Comparison of ENCODE assay signal across 1 cellular context in the genomic region with DNA sequence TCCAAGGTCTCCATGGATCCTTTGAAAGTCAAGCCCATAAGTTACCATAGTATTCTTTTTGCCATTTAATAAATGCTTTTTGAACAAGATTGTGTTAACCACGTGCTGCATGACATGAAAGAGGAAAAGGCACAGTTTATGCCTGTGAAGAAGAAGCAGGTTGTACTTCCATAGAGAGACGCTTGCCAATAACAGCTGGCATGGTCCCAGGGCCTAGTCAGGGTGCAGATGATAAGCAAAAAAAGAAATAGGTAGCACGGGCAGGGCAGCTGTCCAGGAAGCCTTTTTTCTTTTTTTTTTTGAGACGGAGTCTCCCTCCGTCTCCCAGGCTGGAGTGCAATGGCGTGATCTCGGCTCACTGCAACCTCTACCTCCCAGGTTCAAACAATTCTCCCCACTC.
TF ChIP-seq lines count a peak whose summit lies in the region.

No MANE protein-coding gene starts in this region.

TF ChIP-seq in HepG2, 621 proteins besides CTCF, POLR2A, EP300 and RAD21:
- TF ChIP-seq ZBTB8A (CRISPR knock-in tag; IDR thresholded peaks at IDR 0.05; ENCODE audit: borderline replicate concordance, low read depth) (no peak), DMAP1 (CRISPR knock-in tag; IDR thresholded peaks at IDR 0.05) (no peak), ZNF839 (CRISPR knock-in tag; IDR thresholded peaks at IDR 0.05; ENCODE audit: borderline replicate concordance) (no peak), ZNF317 (CRISPR knock-in tag; IDR thresholded peaks at IDR 0.05) (no peak), SOX13 (IDR thresholded peaks at IDR 0.05) (no peak), SOX13 (CRISPR knock-in tag; conservative IDR thresholded peaks at IDR 0.05 in 1 of 2, IDR thresholded peaks at IDR 0.05 in 1 of 2) (no peak)
- TF ChIP-seq, protein P1, sequence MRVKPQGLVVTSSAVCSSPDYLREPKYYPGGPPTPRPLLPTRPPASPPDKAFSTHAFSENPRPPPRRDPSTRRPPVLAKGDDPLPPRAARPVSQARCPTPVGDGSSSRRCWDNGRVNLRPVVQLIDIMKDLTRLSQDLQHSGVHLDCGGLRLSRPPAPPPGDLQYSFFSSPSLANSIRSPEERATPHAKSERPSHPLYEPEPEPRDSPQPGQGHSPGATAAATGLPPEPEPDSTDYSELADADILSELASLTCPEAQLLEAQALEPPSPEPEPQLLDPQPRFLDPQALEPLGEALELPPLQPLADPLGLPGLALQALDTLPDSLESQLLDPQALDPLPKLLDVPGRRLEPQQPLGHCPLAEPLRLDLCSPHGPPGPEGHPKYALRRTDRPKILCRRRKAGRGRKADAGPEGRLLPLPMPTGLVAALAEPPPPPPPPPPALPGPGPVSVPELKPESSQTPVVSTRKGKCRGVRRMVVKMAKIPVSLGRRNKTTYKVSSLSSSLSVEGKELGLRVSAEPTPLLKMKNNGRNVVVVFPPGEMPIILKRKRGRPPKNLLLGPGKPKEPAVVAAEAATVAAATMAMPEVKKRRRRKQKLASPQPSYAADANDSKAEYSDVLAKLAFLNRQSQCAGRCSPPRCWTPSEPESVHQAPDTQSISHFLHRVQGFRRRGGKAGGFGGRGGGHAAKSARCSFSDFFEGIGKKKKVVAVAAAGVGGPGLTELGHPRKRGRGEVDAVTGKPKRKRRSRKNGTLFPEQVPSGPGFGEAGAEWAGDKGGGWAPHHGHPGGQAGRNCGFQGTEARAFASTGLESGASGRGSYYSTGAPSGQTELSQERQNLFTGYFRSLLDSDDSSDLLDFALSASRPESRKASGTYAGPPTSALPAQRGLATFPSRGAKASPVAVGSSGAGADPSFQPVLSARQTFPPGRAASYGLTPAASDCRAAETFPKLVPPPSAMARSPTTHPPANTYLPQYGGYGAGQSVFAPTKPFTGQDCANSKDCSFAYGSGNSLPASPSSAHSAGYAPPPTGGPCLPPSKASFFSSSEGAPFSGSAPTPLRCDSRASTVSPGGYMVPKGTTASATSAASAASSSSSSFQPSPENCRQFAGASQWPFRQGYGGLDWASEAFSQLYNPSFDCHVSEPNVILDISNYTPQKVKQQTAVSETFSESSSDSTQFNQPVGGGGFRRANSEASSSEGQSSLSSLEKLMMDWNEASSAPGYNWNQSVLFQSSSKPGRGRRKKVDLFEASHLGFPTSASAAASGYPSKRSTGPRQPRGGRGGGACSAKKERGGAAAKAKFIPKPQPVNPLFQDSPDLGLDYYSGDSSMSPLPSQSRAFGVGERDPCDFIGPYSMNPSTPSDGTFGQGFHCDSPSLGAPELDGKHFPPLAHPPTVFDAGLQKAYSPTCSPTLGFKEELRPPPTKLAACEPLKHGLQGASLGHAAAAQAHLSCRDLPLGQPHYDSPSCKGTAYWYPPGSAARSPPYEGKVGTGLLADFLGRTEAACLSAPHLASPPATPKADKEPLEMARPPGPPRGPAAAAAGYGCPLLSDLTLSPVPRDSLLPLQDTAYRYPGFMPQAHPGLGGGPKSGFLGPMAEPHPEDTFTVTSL (CRISPR knock-in tag; IDR thresholded peaks at IDR 0.05; ENCODE audit: borderline replicate concordance), result no peak
- TF ChIP-seq, protein P2, sequence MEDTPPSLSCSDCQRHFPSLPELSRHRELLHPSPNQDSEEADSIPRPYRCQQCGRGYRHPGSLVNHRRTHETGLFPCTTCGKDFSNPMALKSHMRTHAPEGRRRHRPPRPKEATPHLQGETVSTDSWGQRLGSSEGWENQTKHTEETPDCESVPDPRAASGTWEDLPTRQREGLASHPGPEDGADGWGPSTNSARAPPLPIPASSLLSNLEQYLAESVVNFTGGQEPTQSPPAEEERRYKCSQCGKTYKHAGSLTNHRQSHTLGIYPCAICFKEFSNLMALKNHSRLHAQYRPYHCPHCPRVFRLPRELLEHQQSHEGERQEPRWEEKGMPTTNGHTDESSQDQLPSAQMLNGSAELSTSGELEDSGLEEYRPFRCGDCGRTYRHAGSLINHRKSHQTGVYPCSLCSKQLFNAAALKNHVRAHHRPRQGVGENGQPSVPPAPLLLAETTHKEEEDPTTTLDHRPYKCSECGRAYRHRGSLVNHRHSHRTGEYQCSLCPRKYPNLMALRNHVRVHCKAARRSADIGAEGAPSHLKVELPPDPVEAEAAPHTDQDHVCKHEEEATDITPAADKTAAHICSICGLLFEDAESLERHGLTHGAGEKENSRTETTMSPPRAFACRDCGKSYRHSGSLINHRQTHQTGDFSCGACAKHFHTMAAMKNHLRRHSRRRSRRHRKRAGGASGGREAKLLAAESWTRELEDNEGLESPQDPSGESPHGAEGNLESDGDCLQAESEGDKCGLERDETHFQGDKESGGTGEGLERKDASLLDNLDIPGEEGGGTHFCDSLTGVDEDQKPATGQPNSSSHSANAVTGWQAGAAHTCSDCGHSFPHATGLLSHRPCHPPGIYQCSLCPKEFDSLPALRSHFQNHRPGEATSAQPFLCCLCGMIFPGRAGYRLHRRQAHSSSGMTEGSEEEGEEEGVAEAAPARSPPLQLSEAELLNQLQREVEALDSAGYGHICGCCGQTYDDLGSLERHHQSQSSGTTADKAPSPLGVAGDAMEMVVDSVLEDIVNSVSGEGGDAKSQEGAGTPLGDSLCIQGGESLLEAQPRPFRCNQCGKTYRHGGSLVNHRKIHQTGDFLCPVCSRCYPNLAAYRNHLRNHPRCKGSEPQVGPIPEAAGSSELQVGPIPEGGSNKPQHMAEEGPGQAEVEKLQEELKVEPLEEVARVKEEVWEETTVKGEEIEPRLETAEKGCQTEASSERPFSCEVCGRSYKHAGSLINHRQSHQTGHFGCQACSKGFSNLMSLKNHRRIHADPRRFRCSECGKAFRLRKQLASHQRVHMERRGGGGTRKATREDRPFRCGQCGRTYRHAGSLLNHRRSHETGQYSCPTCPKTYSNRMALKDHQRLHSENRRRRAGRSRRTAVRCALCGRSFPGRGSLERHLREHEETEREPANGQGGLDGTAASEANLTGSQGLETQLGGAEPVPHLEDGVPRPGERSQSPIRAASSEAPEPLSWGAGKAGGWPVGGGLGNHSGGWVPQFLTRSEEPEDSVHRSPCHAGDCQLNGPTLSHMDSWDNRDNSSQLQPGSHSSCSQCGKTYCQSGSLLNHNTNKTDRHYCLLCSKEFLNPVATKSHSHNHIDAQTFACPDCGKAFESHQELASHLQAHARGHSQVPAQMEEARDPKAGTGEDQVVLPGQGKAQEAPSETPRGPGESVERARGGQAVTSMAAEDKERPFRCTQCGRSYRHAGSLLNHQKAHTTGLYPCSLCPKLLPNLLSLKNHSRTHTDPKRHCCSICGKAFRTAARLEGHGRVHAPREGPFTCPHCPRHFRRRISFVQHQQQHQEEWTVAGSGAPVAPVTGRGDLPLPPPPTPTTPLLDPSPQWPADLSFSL (CRISPR knock-in tag; IDR thresholded peaks at IDR 0.05), result no peak
